In genomic region chr1:154615411-154615810, GRCh38 we compare ENCODE assay signal across 2 cellular contexts.
TF ChIP-seq lines count a peak whose summit lies in the region.

No MANE protein-coding gene starts in this region.

TF ChIP-seq in HepG2, 621 proteins besides CTCF, POLR2A, EP300 and RAD21:
- no peak for TF ChIP-seq ZNF318 (CRISPR knock-in tag; IDR thresholded peaks at IDR 0.05)
- TF ChIP-seq MIER3 (CRISPR knock-in tag; IDR thresholded peaks at IDR 0.05; ENCODE audit: borderline replicate concordance), result no peak
- TF ChIP-seq ARID3A (IDR thresholded peaks at IDR 0.05; ENCODE audit: low read depth, low read length), result no peak
- TF ChIP-seq ATRX (CRISPR knock-in tag; IDR thresholded peaks at IDR 0.05; ENCODE audit: borderline replicate concordance), result no peak
- TF ChIP-seq TRIM22 (IDR thresholded peaks at IDR 0.05), result no peak
- no peak for TF ChIP-seq SNAPC5 (CRISPR knock-in tag; IDR thresholded peaks at IDR 0.05; ENCODE audit: borderline replicate concordance)

TF ChIP-seq in H1, 55 proteins besides CTCF, POLR2A, EP300 and RAD21:
- TF ChIP-seq GTF2F1 (IDR thresholded peaks at IDR 0.05; ENCODE audit: borderline replicate concordance, low read depth, low read length) (no peak), EZH2 (IDR thresholded peaks at IDR 0.05; ENCODE audit: low read depth, low read length, severe bottlenecking) (no peak)
